ENCODE assay signal across 9 cellular contexts in the genomic region with DNA sequence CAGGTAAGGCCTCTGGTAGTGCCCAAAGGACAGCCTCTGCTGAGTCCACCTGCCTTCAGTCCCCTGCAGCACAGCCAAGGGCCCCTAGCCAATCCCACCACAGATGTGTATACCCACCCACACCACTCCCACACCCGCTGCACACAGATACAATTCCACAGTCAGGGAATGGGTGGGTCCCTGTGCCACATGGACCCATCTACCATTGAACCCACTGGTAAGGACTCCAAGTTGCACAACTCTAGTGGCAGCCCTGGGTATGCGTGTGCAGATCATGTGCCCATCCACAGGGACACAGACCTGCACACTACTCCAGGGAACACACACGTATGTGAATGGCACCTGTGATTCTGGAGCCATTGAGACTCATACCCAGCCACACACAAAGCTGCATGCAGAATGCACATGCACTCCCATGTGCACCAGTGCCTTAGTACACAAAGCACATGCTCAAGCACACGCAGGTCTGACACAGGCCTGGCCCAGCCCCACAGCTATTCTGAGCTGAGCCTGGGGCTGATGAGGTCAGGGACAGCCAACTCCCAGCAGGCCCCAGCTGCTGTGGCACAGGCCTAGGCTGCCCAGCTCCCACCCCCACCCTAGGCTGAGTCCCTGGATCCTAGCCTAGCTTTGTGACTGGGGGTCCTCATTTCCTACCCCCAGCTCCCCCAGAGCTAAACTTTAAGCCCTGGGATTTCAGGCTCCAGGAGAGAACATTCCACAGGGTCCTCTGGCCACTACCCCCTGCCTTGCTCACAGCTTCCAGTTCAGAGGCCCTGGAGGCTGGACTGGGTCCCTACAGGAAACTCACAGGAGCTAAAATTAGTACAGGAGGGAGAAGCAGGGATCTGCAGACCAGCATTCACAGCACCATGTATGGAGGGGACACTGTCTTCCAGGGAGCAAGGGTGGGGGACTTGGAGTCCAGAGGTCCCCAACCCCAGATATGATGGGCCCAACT. TPM values are rescaled to one million over a fixed set of nuclear protein-coding genes. Genes with fewer than 3 reads are reported as not detected.
DNase-seq lines count a peak whose midpoint lies in the region; ATAC-seq, FAIRE-seq and TF ChIP-seq lines count a peak whose summit lies in the region.
"Had no signal": no experiment of that assay in that cellular context is flagged by ENCODE, and none has a peak within 500 bp of the region (broad histone marks: within the 10 kb centered on the region; RNA-seq: fewer than 3 reads in every experiment).

No MANE protein-coding gene starts in this region.

- H3K27ac Mint-ChIP-seq in T-helper 1 cell treated with Interleukin-12 subunit alpha and Interleukin-12 subunit beta and Interleukin-4 antibody, amounts not matched to agents 30 μg/mL and 1 μg/mL, for 36 hours, result peak overlapping the region; percentile 9
- H3K27ac Mint-ChIP-seq in activated T-helper 2 cell treated with anti-CD3 and anti-CD28 coated beads, Interferon-gamma antibody, Interleukin-2, Interleukin-4, amounts not matched to agents 10 μg/mL and 5 μg/mL and 100 μg/mL, durations not matched to agents 14 hours and 24 hours and 36 hours, result no peak overlapping the region

- H3K4me2 ChIP-seq in mammary epithelial cell (ENCODE audit: insufficient read depth, low read depth, low read length) (no peak overlapping the region), keratinocyte (ENCODE audit: control insufficient read depth, extremely low read depth, insufficient read depth, low read depth, low read length) (no peak overlapping the region)

- H3K36me3 Mint-ChIP-seq in T-helper 1 cell treated with Interleukin-12 subunit alpha and Interleukin-12 subunit beta and Interleukin-4 antibody, amounts not matched to agents 30 μg/mL and 1 μg/mL, for 36 hours (ENCODE audit: low read depth), result no peaks in the 10 kb centered on the region
- no peaks in the 10 kb centered on the region for H3K36me3 Mint-ChIP-seq in activated T-helper 2 cell treated with anti-CD3 and anti-CD28 coated beads, Interferon-gamma antibody, Interleukin-2, Interleukin-4, amounts not matched to agents 10 μg/mL and 5 μg/mL and 100 μg/mL, durations not matched to agents 14 hours and 24 hours and 36 hours (ENCODE audit: low read depth)

- H3K27me3 ChIP-seq in mammary epithelial cell (ENCODE audit: insufficient read depth, low read length), result peaks cover under 1% of the 10 kb centered on the region
- peaks cover 5% of the 10 kb centered on the region for H3K27me3 ChIP-seq in keratinocyte (ENCODE audit: control insufficient read depth, extremely low read depth, insufficient read depth, low read length)
- H3K27me3 ChIP-seq in thoracic aorta (replicated peaks; ENCODE audit: insufficient read depth), result no peaks in the 10 kb centered on the region

- H4K20me1 ChIP-seq in mammary epithelial cell (ENCODE audit: insufficient read depth, low read length) (no peaks in the 10 kb centered on the region), keratinocyte (ENCODE audit: control insufficient read depth, extremely low read depth, insufficient read depth, low read length) (no peaks in the 10 kb centered on the region)

- H3K4me1 ChIP-seq in mammary epithelial cell (ENCODE audit: insufficient read depth, low read length), result peaks cover 33% of the 10 kb centered on the region
- peaks cover 30% of the 10 kb centered on the region for H3K4me1 ChIP-seq in keratinocyte (ENCODE audit: control insufficient read depth, extremely low read depth, insufficient read depth, low read length)
- peaks cover 50 to 70% of the 10 kb centered on the region in 2 donors for H3K4me1 ChIP-seq in thoracic aorta (ENCODE audit: control insufficient read depth in 1 of 2, low read depth in 2 of 2)

- no peak for DNase-seq in T-helper 1 cell
- peak; percentile 52 for DNase-seq in mammary epithelial cell
- no peak for DNase-seq in keratinocyte (ENCODE audit: low read depth, low spot score)
- DNase-seq in thoracic aorta (ENCODE audit: low spot score), result no peak
- no peak for DNase-seq in activated T-helper 2 cell treated with anti-CD3 and anti-CD28 coated beads, Interferon-gamma antibody, Interleukin-2, Interleukin-4, amounts not matched to agents 10 μg/mL and 5 μg/mL and 100 μg/mL, durations not matched to agents 14 hours and 24 hours and 36 hours (ENCODE audit: low spot score)
- DNase-seq: 8988T had no signal

- H3K9me1 ChIP-seq in keratinocyte (ENCODE audit: control insufficient read depth, extremely low read depth, insufficient read depth, low read length), result no peaks in the 10 kb centered on the region

- TF ChIP-seq CTCF in mammary epithelial cell (conservative IDR thresholded peaks at IDR 0.05 in 1 of 2, IDR thresholded peaks at IDR 0.05 in 1 of 2; ENCODE audit: extremely low read depth in 1 of 2, insufficient read depth in 1 of 2, low read depth in 1 of 2, low read length in 2 of 2) (no peak), keratinocyte (optimal IDR thresholded peaks at IDR 0.05 in 1 of 3, IDR thresholded peaks at IDR 0.05 in 1 of 3, conservative IDR thresholded peaks at IDR 0.05 in 1 of 3; ENCODE audit: extremely low read depth in 1 of 3, insufficient read depth in 2 of 3, low read length in 3 of 3) (no peak), thoracic aorta (IDR thresholded peaks at IDR 0.05) (peak; percentile 28)

- in situ Hi-C loops in mammary epithelial cell (cut with MboI; ENCODE audit: low sequenced_read_pairs in 2 of 2), result loop anchor here in 1 of 2 donors (5.0 kb wide), 1 partner anchor 201 kb away; no protein-coding TSS in a partner anchor

- no peaks in the 10 kb centered on the region for H3K9me3 ChIP-seq in mammary epithelial cell (replicated peaks; ENCODE audit: insufficient read depth, low read length)
- no peaks in the 10 kb centered on the region for H3K9me3 ChIP-seq in keratinocyte (ENCODE audit: control insufficient read depth, low read depth, low read length)
- H3K9me3 ChIP-seq in thoracic aorta, result no peaks in the 10 kb centered on the region

- WGBS in mammary epithelial cell (ENCODE audit: low coverage, missing lambda C conversion rate), result 83% methylated on average over 4 of the region's 4 CpGs

- peak; percentile 74 for FAIRE-seq in keratinocyte (lab: Jason Lieb, UNC)

- H2AFZ ChIP-seq in mammary epithelial cell (ENCODE audit: low read depth, low read length) (no peak overlapping the region), keratinocyte (ENCODE audit: control insufficient read depth, low read length) (no peak overlapping the region)

- no peak overlapping the region for H3K9ac ChIP-seq in mammary epithelial cell (ENCODE audit: insufficient read depth, low read length)
- H3K9ac ChIP-seq in keratinocyte (ENCODE audit: control insufficient read depth, extremely low read depth, insufficient read depth, low read length), result no peak overlapping the region

- H3K9me3 Mint-ChIP-seq in T-helper 1 cell treated with Interleukin-12 subunit alpha and Interleukin-12 subunit beta and Interleukin-4 antibody, amounts not matched to agents 30 μg/mL and 1 μg/mL, for 36 hours, result no peaks in the 10 kb centered on the region
- H3K9me3 Mint-ChIP-seq in activated T-helper 2 cell treated with anti-CD3 and anti-CD28 coated beads, Interferon-gamma antibody, Interleukin-2, Interleukin-4, amounts not matched to agents 10 μg/mL and 5 μg/mL and 100 μg/mL, durations not matched to agents 14 hours and 24 hours and 36 hours, result no peaks in the 10 kb centered on the region

- H3K4me3 ChIP-seq in mammary epithelial cell (replicated peaks in 1 of 3; ENCODE audit: insufficient read depth in 1 of 3, low read depth in 2 of 3, low read length in 3 of 3) (no peak overlapping the region), keratinocyte (ENCODE audit: control insufficient read depth in 2 of 3, extremely low read depth in 1 of 3, insufficient read depth in 2 of 3, low read depth in 1 of 3, low read length in 3 of 3) (no peak overlapping the region), thoracic aorta (no peak overlapping the region)

- H3K27ac ChIP-seq in mammary epithelial cell (ENCODE audit: insufficient read depth, low read depth, low read length), result no peak overlapping the region
- no peak overlapping the region for H3K27ac ChIP-seq in keratinocyte (ENCODE audit: control insufficient read depth, insufficient read depth, low read length)
- peak overlapping the region; percentile 78 to 85 for H3K27ac ChIP-seq in thoracic aorta

- ATAC-seq in thoracic aorta (ENCODE audit: insufficient number of reproducible peaks, low FRiP score, low read depth) (peak; percentile 51), GM21619 (IDR thresholded peaks at IDR 0.05; ENCODE audit: unreplicated experiment) (no peak), HG02870 (IDR thresholded peaks at IDR 0.05; ENCODE audit: unreplicated experiment) (no peak)

- CTCF ChIA-PET in mammary epithelial cell (lab: Charles Lee; ENCODE audit: low non-redundant PET), result no interaction called here

- intact Hi-C loops in mammary epithelial cell (cut with micrococcal nuclease), result no loop called here
- intact Hi-C loops in activated T-helper 2 cell treated with anti-CD3 and anti-CD28 coated beads, Interferon-gamma antibody, Interleukin-2, Interleukin-4, amounts not matched to agents 10 μg/mL and 5 μg/mL and 100 μg/mL, durations not matched to agents 14 hours and 24 hours and 36 hours (cut with micrococcal nuclease), result no loop called here

- no TSS peak for BruUV-seq in mammary epithelial cell (replicated peaks; lab: Mats Ljungman, UMichigan)

- dilution Hi-C loops in mammary epithelial cell (cut with HindIII; ENCODE audit: low sequenced_read_pairs), result loop anchor here (25.0 kb wide), 1 partner anchor 141 kb away; no protein-coding TSS in a partner anchor
- dilution Hi-C loops in keratinocyte (cut with MboI; ENCODE audit: extremely low pct_ligation_motif_present, low sequenced_read_pairs), result no loop called here

- peaks cover 35% of the 10 kb centered on the region for H3K27me3 Mint-ChIP-seq in T-helper 1 cell treated with Interleukin-12 subunit alpha and Interleukin-12 subunit beta and Interleukin-4 antibody, amounts not matched to agents 30 μg/mL and 1 μg/mL, for 36 hours (ENCODE audit: low read depth)
- peaks cover 31% of the 10 kb centered on the region for H3K27me3 Mint-ChIP-seq in activated T-helper 2 cell treated with anti-CD3 and anti-CD28 coated beads, Interferon-gamma antibody, Interleukin-2, Interleukin-4, amounts not matched to agents 10 μg/mL and 5 μg/mL and 100 μg/mL, durations not matched to agents 14 hours and 24 hours and 36 hours (ENCODE audit: low read depth)

- H3K4me1 Mint-ChIP-seq in T-helper 1 cell treated with Interleukin-12 subunit alpha and Interleukin-12 subunit beta and Interleukin-4 antibody, amounts not matched to agents 30 μg/mL and 1 μg/mL, for 36 hours (ENCODE audit: low read depth), result peaks cover 20% of the 10 kb centered on the region
- peaks cover 22% of the 10 kb centered on the region for H3K4me1 Mint-ChIP-seq in activated T-helper 2 cell treated with anti-CD3 and anti-CD28 coated beads, Interferon-gamma antibody, Interleukin-2, Interleukin-4, amounts not matched to agents 10 μg/mL and 5 μg/mL and 100 μg/mL, durations not matched to agents 14 hours and 24 hours and 36 hours (ENCODE audit: low read depth)

- H3K79me2 ChIP-seq in mammary epithelial cell (ENCODE audit: insufficient read depth, low read length) (peaks cover 17% of the 10 kb centered on the region), keratinocyte (ENCODE audit: control insufficient read depth, insufficient read depth, low read length) (peaks cover 4% of the 10 kb centered on the region)

- no peak overlapping the region for H3K4me3 Mint-ChIP-seq in T-helper 1 cell treated with Interleukin-12 subunit alpha and Interleukin-12 subunit beta and Interleukin-4 antibody, amounts not matched to agents 30 μg/mL and 1 μg/mL, for 36 hours
- no peak overlapping the region for H3K4me3 Mint-ChIP-seq in activated T-helper 2 cell treated with anti-CD3 and anti-CD28 coated beads, Interferon-gamma antibody, Interleukin-2, Interleukin-4, amounts not matched to agents 10 μg/mL and 5 μg/mL and 100 μg/mL, durations not matched to agents 14 hours and 24 hours and 36 hours (ENCODE audit: low read depth)

- H3K36me3 ChIP-seq in mammary epithelial cell (ENCODE audit: insufficient read depth, low read length) (no peaks in the 10 kb centered on the region), keratinocyte (ENCODE audit: control insufficient read depth in 2 of 2, extremely low read depth in 1 of 2, insufficient read depth in 2 of 2, low read length in 2 of 2) (no peaks in the 10 kb centered on the region), thoracic aorta (no peaks in the 10 kb centered on the region)

RNA-seq across cellular contexts. Expression of a gene that starts 2.8 kb away (rescaled TPM):
- total RNA-seq in mammary epithelial cell (100 to 1,000 TPM in 1 of 2 donors, 10 to 100 TPM in 1; 57.5 to 144 TPM), thoracic aorta (10 to 100 TPM; 25.2 to 41.7 TPM)
- polyA plus RNA-seq in mammary epithelial cell (59.4 TPM), keratinocyte (35.0 to 76.9 TPM (median 40.9 TPM) in 3 replicates)
- polyA minus RNA-seq in mammary epithelial cell (79.0 TPM), keratinocyte (55.6 to 64.3 TPM (median 63.2 TPM) in 3 replicates)
- polyA plus RNA-seq in keratinocyte (2011; ENCODE audit: low read depth), result 44.6 TPM
- 15.1 and 21.9 TPM in 2 replicates for polyA plus RNA-seq in keratinocyte (2011; cell fraction: cytosol; rRNA removed)
- 222 and 277 TPM in 2 replicates for polyA plus RNA-seq in keratinocyte (2011; cell fraction: nucleus; rRNA removed)
- polyA plus RNA-seq in keratinocyte (2012; ENCODE audit: low replicate concordance), result 39.5 and 130 TPM in 2 replicates
- 32.0 TPM for polyA minus RNA-seq in keratinocyte (2011; cell fraction: cytosol; rRNA and poly(A)+ RNA removed)
- 88.7 and 90.1 TPM in 2 replicates for polyA minus RNA-seq in keratinocyte (2011; cell fraction: nucleus; rRNA and poly(A)+ RNA removed)
- 0.44 and 0.71 TPM in 2 replicates for total RNA-seq in activated T-helper 2 cell treated with anti-CD3 and anti-CD28 coated beads, Interferon-gamma antibody, Interleukin-2, Interleukin-4, amounts not matched to agents 10 μg/mL and 5 μg/mL and 100 μg/mL, durations not matched to agents 14 hours and 24 hours and 36 hours

RNA-seq across cellular contexts. Expression of a gene that starts 5.0 kb away (rescaled TPM):
- total RNA-seq in mammary epithelial cell, result under 1 TPM in 1 of 2 donors, not detected in 1; 0.38 TPM
- polyA plus RNA-seq in mammary epithelial cell, result 0.09 TPM
- polyA minus RNA-seq in mammary epithelial cell, result not detected
- polyA plus RNA-seq in keratinocyte, result 0.04 to 0.07 TPM in 2 of 3 replicates, not detected in the other
- 0.41 TPM for polyA plus RNA-seq in keratinocyte (2011; ENCODE audit: low read depth)
- 0.04 TPM in 1 of 2 replicates, not detected in the other for polyA plus RNA-seq in keratinocyte (2011; cell fraction: cytosol; rRNA removed)
- 0.19 TPM in 1 of 2 replicates, not detected in the other for polyA plus RNA-seq in keratinocyte (2011; cell fraction: nucleus; rRNA removed)
- 0.25 TPM in 1 of 2 replicates, not detected in the other for polyA plus RNA-seq in keratinocyte (2012; ENCODE audit: low replicate concordance)
- polyA minus RNA-seq in keratinocyte, result 0.10 TPM in 1 of 3 replicates, not detected in the others
- polyA minus RNA-seq in keratinocyte (2011; cell fraction: cytosol; rRNA and poly(A)+ RNA removed), result not detected
- not detected in 2 replicates for polyA minus RNA-seq in keratinocyte (2011; cell fraction: nucleus; rRNA and poly(A)+ RNA removed)
- not detected for total RNA-seq in thoracic aorta
- total RNA-seq in activated T-helper 2 cell treated with anti-CD3 and anti-CD28 coated beads, Interferon-gamma antibody, Interleukin-2, Interleukin-4, amounts not matched to agents 10 μg/mL and 5 μg/mL and 100 μg/mL, durations not matched to agents 14 hours and 24 hours and 36 hours, result not detected in 2 replicates

RNA-seq across cellular contexts. Expression of a gene that starts 21.4 kb away (rescaled TPM):
- total RNA-seq in mammary epithelial cell (under 1 TPM in 1 of 2 donors, not detected in 1; under 0.01 TPM), thoracic aorta (under 1 TPM; 0.28 to 0.54 TPM)
- polyA plus RNA-seq in mammary epithelial cell (not detected), keratinocyte (not detected in 3 replicates)
- polyA minus RNA-seq in mammary epithelial cell (not detected), keratinocyte (not detected in 3 replicates)
- not detected for polyA plus RNA-seq in keratinocyte (2011; ENCODE audit: low read depth)
- not detected in 2 replicates for polyA plus RNA-seq in keratinocyte (2011; cell fraction: cytosol; rRNA removed)
- polyA plus RNA-seq in keratinocyte (2011; cell fraction: nucleus; rRNA removed), result not detected in 2 replicates
- not detected in 2 replicates for polyA plus RNA-seq in keratinocyte (2012; ENCODE audit: low replicate concordance)
- not detected for polyA minus RNA-seq in keratinocyte (2011; cell fraction: cytosol; rRNA and poly(A)+ RNA removed)
- polyA minus RNA-seq in keratinocyte (2011; cell fraction: nucleus; rRNA and poly(A)+ RNA removed), result not detected in 2 replicates
- not detected in 2 replicates for total RNA-seq in activated T-helper 2 cell treated with anti-CD3 and anti-CD28 coated beads, Interferon-gamma antibody, Interleukin-2, Interleukin-4, amounts not matched to agents 10 μg/mL and 5 μg/mL and 100 μg/mL, durations not matched to agents 14 hours and 24 hours and 36 hours

Comparison
In these comparisons a context has a peak if more than half of its experiments do, and no peak if none do; other contexts are left out.
1. H3K27ac ChIP-seq: peak in thoracic aorta (2 of 2); none in mammary epithelial cell (single experiment) and keratinocyte (single experiment).
2. RNA of a gene that starts 2.8 kb away (total RNA-seq): 57.5 to 144 TPM in mammary epithelial cell and 25.2 to 41.7 TPM in thoracic aorta; 0.44 to 0.71 TPM in activated T-helper 2 cell treated with anti-CD3 and anti-CD28 coated beads, Interferon-gamma antibody, Interleukin-2, Interleukin-4, amounts not matched to agents 10 μg/mL and 5 μg/mL and 100 μg/mL, durations not matched to agents 14 hours and 24 hours and 36 hours; every median in the first group is over 10 times any median in the second.